In genomic region chr6:52595000-52595795, GRCh38 we compare ENCODE assay signal across 1 cellular context.
TF ChIP-seq lines count a peak whose summit lies in the region.

No MANE protein-coding gene starts in this region.

TF ChIP-seq in GM12878, 131 proteins besides CTCF, POLR2A, EP300 and RAD21 (continued from another document and continues in another):
- TF ChIP-seq RUNX3 (IDR thresholded peaks at IDR 0.05; ENCODE audit: low read length) = peak; percentile 52; the same call in 1 of the 2 replicates
- TF ChIP-seq PAX5 (IDR thresholded peaks at IDR 0.05; ENCODE audit: borderline replicate concordance, low read depth, low read length) = peak; percentile 66; the same call in 1 of the 2 replicates
- no peak for TF ChIP-seq IRF5 (IDR thresholded peaks at IDR 0.05; ENCODE audit: borderline replicate concordance)
- TF ChIP-seq FOXM1 (IDR thresholded peaks at IDR 0.05; ENCODE audit: low read depth, low read length) = peak; percentile 41; the same call in 1 of the 2 replicates
- TF ChIP-seq ZNF274 (IDR thresholded peaks at IDR 0.05; ENCODE audit: insufficient read depth, insufficient read length) = no peak
- TF ChIP-seq USF1 (IDR thresholded peaks at IDR 0.05; ENCODE audit: borderline replicate concordance, extremely low read length, insufficient read depth, low read depth, low read length) = no peak
- TF ChIP-seq TCF12 (IDR thresholded peaks at IDR 0.05; ENCODE audit: low read depth, low read length) = peak; percentile 83
- TF ChIP-seq ATF7 (IDR thresholded peaks at IDR 0.05; ENCODE audit: low read depth) = peak; percentile 80
- TF ChIP-seq FOXK2 (IDR thresholded peaks at IDR 0.05) = no peak
- TF ChIP-seq ZBTB40 (IDR thresholded peaks at IDR 0.05; ENCODE audit: borderline replicate concordance) = no peak
- TF ChIP-seq SIN3A (IDR thresholded peaks at IDR 0.05; ENCODE audit: low read depth, low read length) = no peak
- peak; percentile 31; the same call in 1 of the 2 replicates for TF ChIP-seq TCF7 (IDR thresholded peaks at IDR 0.05; ENCODE audit: borderline replicate concordance)
- no peak for TF ChIP-seq HCFC1 (IDR thresholded peaks at IDR 0.05; ENCODE audit: low read length)
- peak; percentile 42 for TF ChIP-seq JUNB (IDR thresholded peaks at IDR 0.05)
- TF ChIP-seq CUX1 (IDR thresholded peaks at IDR 0.05; ENCODE audit: insufficient replicate concordance, low read depth, low read length) = no peak
- TF ChIP-seq IRF4 (IDR thresholded peaks at IDR 0.05; ENCODE audit: low read depth, low read length) = no peak
- no peak for TF ChIP-seq GABPA (IDR thresholded peaks at IDR 0.05; ENCODE audit: low read depth)
- no peak for TF ChIP-seq RCOR1 (conservative IDR thresholded peaks at IDR 0.05; ENCODE audit: low read depth, low read length)
- peak; percentile 31 for TF ChIP-seq PBX3 (IDR thresholded peaks at IDR 0.05; ENCODE audit: insufficient replicate concordance, low read depth, low read length)
- no peak for TF ChIP-seq BHLHE40 (IDR thresholded peaks at IDR 0.05; ENCODE audit: borderline replicate concordance in 1 of 2, low read depth in 2 of 2, low read length in 1 of 2)
- 0 out of 2 replicates have a peak, but pooled peaks have one; percentile 57 for TF ChIP-seq TCF3 (IDR thresholded peaks at IDR 0.05; ENCODE audit: borderline replicate concordance, insufficient read depth, low read depth, low read length)
- no peak for TF ChIP-seq BCLAF1 (IDR thresholded peaks at IDR 0.05)
- no peak for TF ChIP-seq WRNIP1 (IDR thresholded peaks at IDR 0.05; ENCODE audit: borderline replicate concordance, low read depth, low read length)
- no peak for TF ChIP-seq NR2F1 (conservative IDR thresholded peaks at IDR 0.05)
- no peak for TF ChIP-seq NBN (IDR thresholded peaks at IDR 0.05)
- TF ChIP-seq CREM (IDR thresholded peaks at IDR 0.05; ENCODE audit: low read depth) = peak; percentile 59; the same call in 1 of the 2 replicates
- no peak for TF ChIP-seq STAT1 (conservative IDR thresholded peaks at IDR 0.05)
- no peak for TF ChIP-seq ZNF207 (IDR thresholded peaks at IDR 0.05; ENCODE audit: borderline replicate concordance)
- 0 out of 2 replicates have a peak, but pooled peaks have one; percentile 19 for TF ChIP-seq BCL11A (IDR thresholded peaks at IDR 0.05; ENCODE audit: low read depth, low read length)
- TF ChIP-seq ZNF384 (IDR thresholded peaks at IDR 0.05; ENCODE audit: borderline replicate concordance, low read depth, low read length) = no peak
- no peak for TF ChIP-seq SIX5 (IDR thresholded peaks at IDR 0.05; ENCODE audit: low read depth, low read length, severe bottlenecking)
- TF ChIP-seq IKZF1 (conservative IDR thresholded peaks at IDR 0.05) = peak; percentile 45; the same call in 1 of the 2 replicates
- no peak for TF ChIP-seq ATF3 (IDR thresholded peaks at IDR 0.05; ENCODE audit: borderline replicate concordance, extremely low read depth, low read depth, low read length)
- TF ChIP-seq E2F4 (IDR thresholded peaks at IDR 0.05; ENCODE audit: low read depth, low read length) = no peak
- peak; percentile 78 for TF ChIP-seq NFIC (IDR thresholded peaks at IDR 0.05; ENCODE audit: low read depth, low read length)
- 0 out of 4 replicates have a peak, but pooled peaks of 1 of the 2 experiments have one; percentile 17 for TF ChIP-seq IKZF2 (IDR thresholded peaks at IDR 0.05)
- no peak for TF ChIP-seq MTA3 (IDR thresholded peaks at IDR 0.05; ENCODE audit: borderline replicate concordance, low read length)
- peak; percentile 95 for TF ChIP-seq ATF2 (IDR thresholded peaks at IDR 0.05; ENCODE audit: low read length)
- TF ChIP-seq POU2F2 (IDR thresholded peaks at IDR 0.05; ENCODE audit: borderline replicate concordance, low read depth, low read length) = 0 out of 3 replicates have a peak, but pooled peaks have one; percentile 22
